ENCODE assay signal across 9 cellular contexts in the genomic region with DNA sequence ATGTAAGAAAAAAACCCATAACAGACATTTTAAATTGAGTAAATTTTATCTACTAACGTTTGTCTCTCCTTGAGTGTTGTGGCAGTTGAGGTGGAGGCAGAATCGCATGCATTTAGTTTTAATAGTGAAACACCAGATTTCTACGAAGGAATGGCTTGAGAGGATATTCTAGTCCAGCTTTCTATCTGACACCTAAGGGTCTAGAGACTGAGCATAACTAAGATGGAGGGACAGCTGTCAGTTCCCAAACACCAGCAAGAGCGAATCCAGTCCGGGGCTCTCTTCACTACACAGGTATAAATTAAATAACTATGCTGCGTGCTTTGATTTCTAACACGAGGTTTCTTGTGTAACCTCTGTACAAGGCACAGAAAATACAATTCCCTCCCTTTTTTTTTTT. TPM values are rescaled to one million over a fixed set of nuclear protein-coding genes. Genes with fewer than 3 reads are reported as not detected.
DNase-seq lines count a peak whose midpoint lies in the region; ATAC-seq, FAIRE-seq and TF ChIP-seq lines count a peak whose summit lies in the region.
"Had no signal": no experiment of that assay in that cellular context is flagged by ENCODE, and none has a peak within 500 bp of the region (broad histone marks: within the 10 kb centered on the region; RNA-seq: fewer than 3 reads in every experiment).

No MANE protein-coding gene starts in this region.

- FAIRE-seq in HepG2 (lab: Jason Lieb, UNC), result no peak

- H3K27ac ChIP-seq in left ventricle myocardium inferior (replicated peaks) (peak overlapping the region; percentile 95), HepG2 (ENCODE audit: extremely low read length, insufficient read depth, low read length) (peak overlapping the region; percentile 98), transverse colon (peak overlapping the region in 3 of 4 donors; percentile 94 to 99 (median 98))

- 50% methylated on average over 7 of the region's 7 CpGs for WGBS in HepG2 (ENCODE audit: low lambda C conversion rate)
- 57 to 65% methylated on average over 3 to 7 of the region's 7 CpGs for WGBS in transverse colon (ENCODE audit: low coverage in 1 of 2), 2 donors

- H2AFZ ChIP-seq in HepG2 (ENCODE audit: low read length), result no peak overlapping the region

- peak overlapping the region; percentile 72 for H3K4me2 ChIP-seq in HepG2 (ENCODE audit: low read depth, low read length)

- in situ Hi-C loops in HepG2 (cut with HindIII; ENCODE audit: extremely low pct_ligation_motif_present, low pct_unique_long_range_greater_than_20kb) (no loop called here), transverse colon (cut with MboI; ENCODE audit: low pct_ligation_motif_present in 1 of 4, low pct_unique_long_range_greater_than_20kb in 1 of 4, low sequenced_read_pairs in 3 of 4) (no loop called here)

- H3K4me3 ChIP-seq in left ventricle myocardium inferior (peak overlapping the region; percentile 89), HepG2 (replicated peaks in 1 of 3; ENCODE audit: insufficient read depth in 1 of 3, low read depth in 2 of 3, low read length in 3 of 3) (peak overlapping the region; percentile 82 to 89 (median 89)), transverse colon (peak overlapping the region in 2 of 4 donors; percentile 96 to 98)

- no peaks in the 10 kb centered on the region for H3K27me3 ChIP-seq in left ventricle myocardium inferior (ENCODE audit: low read depth)
- peaks cover 0 to 8% of the 10 kb centered on the region in 2 experiments; a peak in 1 of 5 replicates for H3K27me3 ChIP-seq in HepG2 (ENCODE audit: control insufficient read depth in 1 of 2, insufficient read depth in 2 of 2, low read length in 2 of 2)
- H3K27me3 ChIP-seq in transverse colon, result no peaks in the 10 kb centered on the region

- CTCF ChIA-PET in activated CD8-positive, alpha-beta T cell treated with anti-CD3 and anti-CD28 coated beads, Interleukin-2, amount 10 ng/mL, durations not matched to agents 7 days and 5 days (lab: Charles Lee), result no interaction called here
- CTCF ChIA-PET in HepG2 (lab: Yijun Ruan, JAX; ENCODE audit: low intra/inter-chr PET ratio, low total read pairs), result no interaction called here

- H3K36me3 ChIP-seq in left ventricle myocardium inferior (no peaks in the 10 kb centered on the region), HepG2 (replicated peaks in 1 of 2; ENCODE audit: control insufficient read depth in 1 of 2, insufficient read depth in 2 of 2, low read length in 2 of 2) (no peaks in the 10 kb centered on the region), transverse colon (no peaks in the 10 kb centered on the region)

- H3K27me3 Mint-ChIP-seq in activated CD8-positive, alpha-beta T cell treated with anti-CD3 and anti-CD28 coated beads, Interleukin-2, amount 10 ng/mL, durations not matched to agents 7 days and 5 days (ENCODE audit: low read depth), result no peaks in the 10 kb centered on the region

- H3K9me3 ChIP-seq in left ventricle myocardium inferior (replicated peaks) (no peaks in the 10 kb centered on the region), HepG2 (ENCODE audit: low read length) (no peaks in the 10 kb centered on the region), transverse colon (no peaks in the 10 kb centered on the region)

- peak overlapping the region; percentile 86 for H3K4me3 Mint-ChIP-seq in activated CD8-positive, alpha-beta T cell treated with anti-CD3 and anti-CD28 coated beads, Interleukin-2, amount 10 ng/mL, durations not matched to agents 7 days and 5 days

- H3K9ac ChIP-seq in HepG2 (ENCODE audit: insufficient read depth, low read depth, low read length), result peak overlapping the region; percentile 97

- TF ChIP-seq EP300 in HepG2 (IDR thresholded peaks at IDR 0.05; ENCODE audit: low read depth in 2 of 2, low read length in 2 of 2), result no peak
- TF ChIP-seq EP300 in HepG2 (CRISPR knock-in tag; IDR thresholded peaks at IDR 0.05; ENCODE audit: borderline replicate concordance), result no peak
- TF ChIP-seq EP300 in transverse colon (IDR thresholded peaks at IDR 0.05; ENCODE audit: low read depth), result no peak

- H3K4me1 ChIP-seq in left ventricle myocardium inferior (peaks cover 80% of the 10 kb centered on the region), HepG2 (ENCODE audit: insufficient read depth, low read length) (peaks cover 56% of the 10 kb centered on the region), transverse colon (peaks cover 23 to 55% (median 39%) of the 10 kb centered on the region in 4 donors)

- BruUV-seq in HepG2 (replicated peaks; lab: Mats Ljungman, UMichigan), result no TSS peak

- POLR2A ChIA-PET in activated CD8-positive, alpha-beta T cell treated with anti-CD3 and anti-CD28 coated beads, Interleukin-2, amount 10 ng/mL, durations not matched to agents 7 days and 5 days (lab: Charles Lee), result interaction anchor here (1.0 to 3.2 kb wide), 2 partner anchors 62 to 371 kb away, joined by 3 to 17 read pairs; a partner anchor contains a TSS
- POLR2A ChIA-PET in HepG2 (lab: Yijun Ruan, JAX), result no interaction called here

- DNase-seq in left ventricle myocardium inferior, result no peak
- DNase-seq in left ventricle myocardium superior, result no peak
- DNase-seq in activated CD8-positive, alpha-beta T cell treated with anti-CD3 and anti-CD28 coated beads, Interleukin-2, amount 10 ng/mL, durations not matched to agents 7 days and 5 days, result no peak
- no peak for DNase-seq in HepG2 (ENCODE audit: low spot score)
- no peak for DNase-seq in transverse colon
- no peak for DNase-seq in foreskin melanocyte
- DNase-seq: occipital lobe had no signal

- H4K20me1 ChIP-seq in HepG2 (ENCODE audit: insufficient read depth, low read length), result peaks cover 8% of the 10 kb centered on the region

- peaks cover 27% of the 10 kb centered on the region for H3K36me3 Mint-ChIP-seq in activated CD8-positive, alpha-beta T cell treated with anti-CD3 and anti-CD28 coated beads, Interleukin-2, amount 10 ng/mL, durations not matched to agents 7 days and 5 days (ENCODE audit: low read depth)

- peaks cover 43% of the 10 kb centered on the region for H3K4me1 Mint-ChIP-seq in activated CD8-positive, alpha-beta T cell treated with anti-CD3 and anti-CD28 coated beads, Interleukin-2, amount 10 ng/mL, durations not matched to agents 7 days and 5 days (ENCODE audit: low read depth)

- no peaks in the 10 kb centered on the region for H3K9me3 Mint-ChIP-seq in activated CD8-positive, alpha-beta T cell treated with anti-CD3 and anti-CD28 coated beads, Interleukin-2, amount 10 ng/mL, durations not matched to agents 7 days and 5 days (ENCODE audit: insufficient read depth)

- peaks cover 83% of the 10 kb centered on the region for H3K79me2 ChIP-seq in HepG2 (ENCODE audit: insufficient read depth, low read length)

- TF ChIP-seq RAD21 in HepG2 (CRISPR knock-in tag; IDR thresholded peaks at IDR 0.05), result no peak

- TF ChIP-seq POLR2A in HepG2 (IDR thresholded peaks at IDR 0.05; ENCODE audit: insufficient read depth in 1 of 2, low read depth in 2 of 2, low read length in 2 of 2) (no peak), transverse colon (IDR thresholded peaks at IDR 0.05) (no peak)

- intact Hi-C loops in left ventricle myocardium inferior (cut with micrococcal nuclease), result no loop called here
- intact Hi-C loops in left ventricle myocardium superior (cut with micrococcal nuclease), result loop anchor here (10.0 kb wide), 1 partner anchor 60 kb away; a partner anchor contains a TSS
- intact Hi-C loops in HepG2 (cut with micrococcal nuclease; ENCODE audit: unreplicated experiment), result loop anchor here (10.0 kb wide), 1 partner anchor 350 kb away; a partner anchor contains a TSS
- intact Hi-C loops in transverse colon (cut with DNase I; ENCODE audit: low total_unique reads), result no loop called here

- TF ChIP-seq CTCF in left ventricle myocardium inferior (IDR thresholded peaks at IDR 0.05; ENCODE audit: borderline replicate concordance) (no peak), HepG2 (CRISPR knock-in tag; IDR thresholded peaks at IDR 0.05) (no peak), transverse colon (IDR thresholded peaks at IDR 0.05) (no peak)

- no peak for ATAC-seq in left ventricle myocardium superior
- ATAC-seq in activated CD8-positive, alpha-beta T cell treated with anti-CD3 and anti-CD28 coated beads, Interleukin-2, amount 10 ng/mL, durations not matched to agents 7 days and 5 days, result no peak
- no peak for ATAC-seq in HepG2
- ATAC-seq in GM19324 (IDR thresholded peaks at IDR 0.05; ENCODE audit: low FRiP score, unreplicated experiment), result no peak
- ATAC-seq in GM18868 (IDR thresholded peaks at IDR 0.05; ENCODE audit: unreplicated experiment), result no peak

- H3K27ac Mint-ChIP-seq in activated CD8-positive, alpha-beta T cell treated with anti-CD3 and anti-CD28 coated beads, Interleukin-2, amount 10 ng/mL, durations not matched to agents 7 days and 5 days, result peak overlapping the region; percentile 68

RNA-seq across cellular contexts. Expression of a gene that starts 1.4 kb away (rescaled TPM):
- total RNA-seq in left ventricle myocardium inferior (22.5 TPM), left ventricle myocardium superior (21.4 TPM), HepG2 (2016; rRNA removed; fragmentation: Illumina TruSeq; extraction: Trizol) (40.2 and 46.5 TPM in 2 replicates), transverse colon (10 to 100 TPM; 24.6 to 40.4 (median 30.6) TPM)
- 10 to 100 TPM; 45.1 to 45.9 TPM for total RNA-seq in activated CD8-positive, alpha-beta T cell treated with anti-CD3 and anti-CD28 coated beads, Interleukin-2, amount 10 ng/mL, durations not matched to agents 7 days and 5 days
- 6.3 and 9.7 TPM in 2 replicates for total RNA-seq in HepG2 (2016; cell fraction: cytosol; rRNA removed; fragmentation: Illumina TruSeq; extraction: Trizol; ENCODE audit: low read depth)
- total RNA-seq in HepG2 (2016; cell fraction: insoluble cytoplasmic fraction; rRNA removed; fragmentation: Illumina TruSeq; extraction: Trizol), result 41.4 and 48.1 TPM in 2 replicates
- total RNA-seq in HepG2 (2016; cell fraction: membrane; rRNA removed; fragmentation: Illumina TruSeq; extraction: Trizol), result 11.1 and 11.8 TPM in 2 replicates
- 42.6 and 52.6 TPM in 2 replicates for total RNA-seq in HepG2 (2016; cell fraction: nucleus; rRNA removed; fragmentation: Illumina TruSeq; extraction: Trizol)
- polyA plus RNA-seq in HepG2 (2011; rRNA removed), result 12.4 and 13.3 TPM in 2 replicates
- polyA plus RNA-seq in HepG2 (2011; cell fraction: cytosol; rRNA removed), result 5.2 and 6.8 TPM in 2 replicates
- polyA plus RNA-seq in HepG2 (2011; cell fraction: nucleus; rRNA removed), result 15.4 and 22.1 TPM in 2 replicates
- polyA plus RNA-seq in HepG2 (2012), result 15.3 and 22.1 TPM in 2 replicates
- polyA plus RNA-seq in HepG2 (2016; cell fraction: cytosol; fragmentation: Illumina TruSeq; extraction: Trizol; ENCODE audit: low read depth), result 2.3 and 2.6 TPM in 2 replicates
- 35.0 and 36.2 TPM in 2 replicates for polyA plus RNA-seq in HepG2 (2016; cell fraction: insoluble cytoplasmic fraction; fragmentation: Illumina TruSeq; extraction: Trizol; ENCODE audit: low read depth)
- 3.4 and 6.0 TPM in 2 replicates for polyA plus RNA-seq in HepG2 (2016; cell fraction: membrane; fragmentation: Illumina TruSeq; extraction: Trizol; ENCODE audit: low read depth)
- 46.0 and 62.4 TPM in 2 replicates for polyA plus RNA-seq in HepG2 (2016; cell fraction: nucleus; fragmentation: Illumina TruSeq; extraction: Trizol; ENCODE audit: insufficient read depth, low read depth)
- polyA minus RNA-seq in HepG2 (2011; rRNA and poly(A)+ RNA removed; ENCODE audit: low replicate concordance), result 15.9 and 28.1 TPM in 2 replicates
- polyA minus RNA-seq in HepG2 (2011; cell fraction: cytosol; rRNA and poly(A)+ RNA removed), result 8.4 and 10.3 TPM in 2 replicates
- polyA minus RNA-seq in HepG2 (2011; cell fraction: nucleus; rRNA and poly(A)+ RNA removed), result 51.0 and 59.1 TPM in 2 replicates

RNA-seq across cellular contexts. Expression of a gene that starts 1.9 kb away (rescaled TPM):
- total RNA-seq in left ventricle myocardium inferior, result 24.5 TPM
- 25.9 TPM for total RNA-seq in left ventricle myocardium superior
- 10 to 100 TPM; 13.0 to 15.6 TPM for total RNA-seq in activated CD8-positive, alpha-beta T cell treated with anti-CD3 and anti-CD28 coated beads, Interleukin-2, amount 10 ng/mL, durations not matched to agents 7 days and 5 days
- 16.0 and 17.0 TPM in 2 replicates for total RNA-seq in HepG2 (2016; rRNA removed; fragmentation: Illumina TruSeq; extraction: Trizol)
- total RNA-seq in HepG2 (2016; cell fraction: cytosol; rRNA removed; fragmentation: Illumina TruSeq; extraction: Trizol; ENCODE audit: low read depth), result 2.0 and 2.6 TPM in 2 replicates
- 15.0 and 16.1 TPM in 2 replicates for total RNA-seq in HepG2 (2016; cell fraction: insoluble cytoplasmic fraction; rRNA removed; fragmentation: Illumina TruSeq; extraction: Trizol)
- 6.6 and 7.8 TPM in 2 replicates for total RNA-seq in HepG2 (2016; cell fraction: membrane; rRNA removed; fragmentation: Illumina TruSeq; extraction: Trizol)
- total RNA-seq in HepG2 (2016; cell fraction: nucleus; rRNA removed; fragmentation: Illumina TruSeq; extraction: Trizol), result 23.1 and 25.4 TPM in 2 replicates
- 23.1 and 26.5 TPM in 2 replicates for polyA plus RNA-seq in HepG2 (2011; rRNA removed)
- 11.0 and 13.8 TPM in 2 replicates for polyA plus RNA-seq in HepG2 (2011; cell fraction: cytosol; rRNA removed)
- 39.2 and 49.7 TPM in 2 replicates for polyA plus RNA-seq in HepG2 (2011; cell fraction: nucleus; rRNA removed)
- 16.2 and 19.0 TPM in 2 replicates for polyA plus RNA-seq in HepG2 (2012)
- polyA plus RNA-seq in HepG2 (2016; cell fraction: cytosol; fragmentation: Illumina TruSeq; extraction: Trizol; ENCODE audit: low read depth), result 1.2 TPM in 2 replicates
- 13.7 and 13.9 TPM in 2 replicates for polyA plus RNA-seq in HepG2 (2016; cell fraction: insoluble cytoplasmic fraction; fragmentation: Illumina TruSeq; extraction: Trizol; ENCODE audit: low read depth)
- 3.1 and 3.8 TPM in 2 replicates for polyA plus RNA-seq in HepG2 (2016; cell fraction: membrane; fragmentation: Illumina TruSeq; extraction: Trizol; ENCODE audit: low read depth)
- polyA plus RNA-seq in HepG2 (2016; cell fraction: nucleus; fragmentation: Illumina TruSeq; extraction: Trizol; ENCODE audit: insufficient read depth, low read depth), result 36.4 and 38.7 TPM in 2 replicates
- 24.8 and 29.2 TPM in 2 replicates for polyA minus RNA-seq in HepG2 (2011; rRNA and poly(A)+ RNA removed; ENCODE audit: low replicate concordance)
- 16.7 and 21.4 TPM in 2 replicates for polyA minus RNA-seq in HepG2 (2011; cell fraction: cytosol; rRNA and poly(A)+ RNA removed)
- polyA minus RNA-seq in HepG2 (2011; cell fraction: nucleus; rRNA and poly(A)+ RNA removed), result 49.7 and 59.2 TPM in 2 replicates
- 10 to 100 TPM; 13.8 to 27.0 (median 20.3) TPM for total RNA-seq in transverse colon

Comparison
In these comparisons a context has a peak if more than half of its experiments do, and no peak if none do; other contexts are left out.
1. intact Hi-C loops: an anchor here in left ventricle myocardium superior (10.0 kb wide) and HepG2 (10.0 kb wide); none called in left ventricle myocardium inferior and transverse colon.